9 cellular contexts compared by ENCODE assay signal in the genomic region with DNA sequence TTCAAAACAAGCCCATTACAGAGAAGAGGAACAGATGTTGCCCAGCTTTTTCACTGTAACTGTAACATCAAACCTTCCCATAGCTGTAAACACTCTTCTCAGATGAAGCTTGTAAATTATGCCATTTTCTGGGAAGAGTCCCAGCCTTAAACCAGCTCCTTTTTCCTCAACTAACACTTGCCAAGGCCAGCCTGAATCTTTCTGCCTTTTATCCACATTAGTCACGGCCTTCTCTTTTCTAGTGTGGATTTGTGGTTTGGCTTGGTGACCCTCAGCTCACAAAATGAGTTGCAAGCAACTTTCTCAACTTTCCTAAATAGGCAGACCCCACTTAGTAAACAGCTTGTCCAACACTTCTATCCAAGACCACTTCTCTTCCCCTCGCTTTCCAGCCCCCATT.
DNase-seq lines count a peak whose midpoint lies in the region; ATAC-seq, FAIRE-seq and TF ChIP-seq lines count a peak whose summit lies in the region.
"Had no signal": no experiment of that assay in that cellular context is flagged by ENCODE, and none has a peak within 500 bp of the region (broad histone marks: within the 10 kb centered on the region; RNA-seq: fewer than 3 reads in every experiment).

No MANE protein-coding gene starts in this region.

- 0 out of 22 replicates have a peak overlapping the region, but pooled peaks of 1 of the 11 experiments have one; percentile 2 for H3K27ac ChIP-seq in BLaER1 treated with 17β-estradiol and CSF1 and Interleukin-3, amounts not matched to agents 10 nM and 100 nM
- H3K27ac ChIP-seq in esophagus (ENCODE audit: low read depth in 2 of 2, low read length in 1 of 2) (peak overlapping the region; percentile 34 to 62), kidney (ENCODE audit: low read depth in 2 of 2, low read length in 2 of 2) (peak overlapping the region in 1 of 2 donors; percentile 63)

- no peak overlapping the region for H3K4me3 ChIP-seq in BLaER1 treated with 17β-estradiol and CSF1 and Interleukin-3, amounts not matched to agents 10 nM and 100 nM
- H3K4me3 ChIP-seq in esophagus (ENCODE audit: low read depth in 1 of 2, low read length in 2 of 2) (no peak overlapping the region), kidney (ENCODE audit: low read length in 2 of 2) (no peak overlapping the region)
- H3K4me3 ChIP-seq: lung had no signal

- no peak for ATAC-seq in HG03139 (IDR thresholded peaks at IDR 0.05; ENCODE audit: unreplicated experiment)

- no peaks in the 10 kb centered on the region for H3K9me3 ChIP-seq in BLaER1 treated with 17β-estradiol and CSF1 and Interleukin-3, amounts not matched to agents 10 nM and 100 nM (replicated peaks in 1 of 11)
- no peaks in the 10 kb centered on the region for H3K9me3 ChIP-seq in esophagus (ENCODE audit: control insufficient read depth in 2 of 2, insufficient read depth in 1 of 2, low read depth in 1 of 2, low read length in 1 of 2)
- H3K9me3 ChIP-seq in kidney (ENCODE audit: control insufficient read depth in 1 of 2, low read length in 2 of 2) = no peaks in the 10 kb centered on the region

- no peaks in the 10 kb centered on the region for H3K27me3 Mint-ChIP-seq in osteocyte (ENCODE audit: unreplicated experiment)

- intact Hi-C loops in kidney (cut with DNase I) = no loop called here

- peak overlapping the region; percentile 78 for H3K27ac Mint-ChIP-seq in osteocyte (ENCODE audit: unreplicated experiment)

- DNase-seq in NCI-H446 treated with DMSO at 0.1 percent for 48 hours (lab: John Stamatoyannopoulos, UW) = peak; percentile 54
- no peak for DNase-seq in osteocyte (ENCODE audit: extremely low spot score, unreplicated experiment)
- no peak for DNase-seq in COR-L47 (lab: John Stamatoyannopoulos, UW)
- no peak for DNase-seq in kidney
- no peak for DNase-seq in GF-D8 (lab: John Stamatoyannopoulos, UW)

- H3K9ac ChIP-seq in BLaER1 treated with 17β-estradiol and CSF1 and Interleukin-3, amounts not matched to agents 10 nM and 100 nM = no peak overlapping the region
- no peak overlapping the region for H3K9ac ChIP-seq in kidney (ENCODE audit: low read length in 2 of 2)

- no peak for FAIRE-seq in kidney (lab: Jason Lieb, UNC)

- WGBS in esophagus, 2 donors = 64 to 69% methylated on average over 2 of the region's 2 CpGs

- no peaks in the 10 kb centered on the region for H3K9me3 Mint-ChIP-seq in osteocyte (ENCODE audit: unreplicated experiment)

- H3K4me2 ChIP-seq in BLaER1 treated with 17β-estradiol and CSF1 and Interleukin-3, amounts not matched to agents 10 nM and 100 nM = peak overlapping the region; percentile 10 to 93 (median 79); a peak in 16 of 22 replicates

- H3K4me1 Mint-ChIP-seq in osteocyte (ENCODE audit: unreplicated experiment) = peaks cover 61% of the 10 kb centered on the region

- H4K20me1 ChIP-seq in BLaER1 treated with 17β-estradiol and CSF1 and Interleukin-3, amounts not matched to agents 10 nM and 100 nM = no peaks in the 10 kb centered on the region

- peaks cover 64 to 80% (median 69%) of the 10 kb centered on the region in 10 experiments for H3K4me1 ChIP-seq in BLaER1 treated with 17β-estradiol and CSF1 and Interleukin-3, amounts not matched to agents 10 nM and 100 nM
- peaks cover 4 to 5% of the 10 kb centered on the region in 2 donors for H3K4me1 ChIP-seq in esophagus (ENCODE audit: control insufficient read depth in 2 of 2, insufficient read depth in 2 of 2, low read length in 1 of 2)
- H3K4me1 ChIP-seq in kidney (ENCODE audit: control insufficient read depth in 1 of 2, insufficient read depth in 1 of 2, low read depth in 1 of 2, low read length in 2 of 2) = peaks cover 17 to 22% of the 10 kb centered on the region in 2 donors

- H3K27me3 ChIP-seq in BLaER1 treated with 17β-estradiol and CSF1 and Interleukin-3, amounts not matched to agents 10 nM and 100 nM = no peaks in the 10 kb centered on the region
- no peaks in the 10 kb centered on the region for H3K27me3 ChIP-seq in esophagus (ENCODE audit: control insufficient read depth in 1 of 2, insufficient read depth in 2 of 2, low read length in 2 of 2)

- no peak overlapping the region for H3K4me3 Mint-ChIP-seq in osteocyte (ENCODE audit: unreplicated experiment)

- peaks cover 11% of the 10 kb centered on the region for H3K36me3 Mint-ChIP-seq in osteocyte (ENCODE audit: unreplicated experiment)

- TF ChIP-seq CTCF in osteocyte (IDR thresholded peaks at IDR 0.05) = no peak
- no peak for TF ChIP-seq CTCF in kidney (IDR thresholded peaks at IDR 0.05; ENCODE audit: borderline replicate concordance, extremely low read depth, insufficient read depth)

- H3K36me3 ChIP-seq in BLaER1 treated with 17β-estradiol and CSF1 and Interleukin-3, amounts not matched to agents 10 nM and 100 nM = peaks cover 0 to 14% (median 0%) of the 10 kb centered on the region in 11 experiments; a peak in 2 of 22 replicates
- H3K36me3 ChIP-seq in esophagus (ENCODE audit: control insufficient read depth in 2 of 2, insufficient read depth in 2 of 2, low read length in 1 of 2) = no peaks in the 10 kb centered on the region
- no peaks in the 10 kb centered on the region for H3K36me3 ChIP-seq in kidney (ENCODE audit: control insufficient read depth in 1 of 2, insufficient read depth in 2 of 2, low read length in 2 of 2)
